9 cellular contexts compared by ENCODE assay signal in the genomic region with DNA sequence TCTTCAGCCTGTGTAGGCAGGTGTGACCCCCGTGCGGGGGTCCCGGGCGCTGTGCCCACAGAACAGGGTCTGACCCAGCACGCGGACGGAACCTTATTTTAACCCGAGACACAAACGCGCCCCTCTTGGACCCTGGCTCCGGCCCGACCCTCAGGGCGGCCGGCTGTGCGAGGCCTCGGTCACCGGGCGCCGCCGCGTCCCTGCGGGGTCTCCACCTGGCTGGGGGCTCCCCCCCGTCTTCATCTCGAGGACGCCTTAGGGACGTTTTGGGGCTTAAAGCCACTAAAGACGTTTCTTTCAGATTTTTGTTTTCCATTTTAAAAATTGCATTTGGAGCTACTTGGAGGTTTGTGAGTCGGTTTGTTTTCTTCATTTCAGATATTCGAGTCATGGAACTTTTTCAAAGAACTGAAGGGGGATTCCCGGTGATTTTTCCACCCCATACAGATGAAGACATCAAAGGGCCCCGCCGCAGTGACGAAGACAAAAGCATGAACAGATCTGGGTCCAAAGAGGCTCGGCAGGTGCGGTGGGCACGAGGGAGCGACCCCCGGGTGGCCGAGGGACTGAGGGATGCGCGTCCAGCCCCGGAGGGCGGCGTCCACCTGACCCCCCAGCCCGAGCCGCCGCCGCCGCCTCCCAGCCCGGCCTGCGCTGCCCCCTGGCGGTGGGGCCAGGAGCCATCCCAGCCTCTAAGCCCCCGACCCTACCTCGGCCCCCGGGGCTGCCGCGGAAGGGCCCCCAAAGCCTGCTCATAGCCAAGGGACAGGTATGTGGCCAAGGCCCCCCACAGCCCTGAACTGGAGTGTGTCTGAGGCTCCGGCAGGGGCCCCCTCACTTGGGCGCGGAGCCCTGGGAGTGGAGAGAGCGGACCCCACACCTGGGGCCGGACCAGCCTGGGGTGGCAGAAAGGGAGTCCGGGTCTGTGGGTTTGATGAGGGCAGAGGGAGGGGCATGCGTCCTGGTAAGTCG. TPM values are rescaled to one million over a fixed set of nuclear protein-coding genes. Genes with fewer than 3 reads are reported as not detected.
DNase-seq lines count a peak whose midpoint lies in the region; ATAC-seq and TF ChIP-seq lines count a peak whose summit lies in the region.
"Had no signal": no experiment of that assay in that cellular context is flagged by ENCODE, and none has a peak within 500 bp of the region (broad histone marks: within the 10 kb centered on the region; RNA-seq: fewer than 3 reads in every experiment).

No MANE protein-coding gene starts in this region.

- H3K27ac Mint-ChIP-seq in activated naive CD8-positive, alpha-beta T cell treated with anti-CD3 and anti-CD28 coated beads for 36 hours: peak overlapping the region; percentile 96

- H3K9me3 Mint-ChIP-seq in activated naive CD8-positive, alpha-beta T cell treated with anti-CD3 and anti-CD28 coated beads for 36 hours: no peaks in the 10 kb centered on the region

- DNase-seq in GM13977 (ENCODE audit: low spot score) (peak; percentile 89), T follicular helper cell (ENCODE audit: low read depth) (peak; percentile 77), left colon (peak in 1 of 2 donors; percentile 55), SW480 (ENCODE audit: low spot score) (no peak), MV-4-11 (lab: John Stamatoyannopoulos, UW) (no peak), NCI-H2029 (lab: John Stamatoyannopoulos, UW) (no peak)
- DNase-seq in activated naive CD8-positive, alpha-beta T cell treated with anti-CD3 and anti-CD28 coated beads for 36 hours: peak; percentile 82
- peak; percentile 65 to 66 for DNase-seq in stimulated activated CD8-positive, alpha-beta memory T cell treated with anti-CD3 and anti-CD28 coated beads, Interleukin-15, amount 100 ng/mL, for 48 hours (ENCODE audit: low read depth in 2 of 2)

- peaks cover 28% of the 10 kb centered on the region for H3K4me1 Mint-ChIP-seq in activated naive CD8-positive, alpha-beta T cell treated with anti-CD3 and anti-CD28 coated beads for 36 hours

- ATAC-seq in left colon: peak; percentile 16

- intact Hi-C loops in left colon (cut with DNase I, micrococcal nuclease): loop anchor here (10.0 kb wide), 1 partner anchor 86 kb away; no protein-coding TSS in a partner anchor

- peak; percentile 91 for TF ChIP-seq CTCF in GM13977 (IDR thresholded peaks at IDR 0.05; ENCODE audit: extremely low read depth, insufficient read depth, missing control alignments)

- in situ Hi-C loops in GM13977 (cut with MboI; ENCODE audit: low pct_unique_long_range_greater_than_20kb, low sequenced_read_pairs, unreplicated experiment): no loop called here

- peaks cover 9% of the 10 kb centered on the region for H3K36me3 Mint-ChIP-seq in activated naive CD8-positive, alpha-beta T cell treated with anti-CD3 and anti-CD28 coated beads for 36 hours

- no peaks in the 10 kb centered on the region for H3K27me3 Mint-ChIP-seq in activated naive CD8-positive, alpha-beta T cell treated with anti-CD3 and anti-CD28 coated beads for 36 hours

- peak overlapping the region; percentile 84 for H3K4me3 Mint-ChIP-seq in activated naive CD8-positive, alpha-beta T cell treated with anti-CD3 and anti-CD28 coated beads for 36 hours

RNA-seq across cellular contexts. Expression of a gene that starts 3.8 kb away (rescaled TPM):
- total RNA-seq in activated naive CD8-positive, alpha-beta T cell treated with anti-CD3 and anti-CD28 coated beads for 36 hours: 100 to 1,000 TPM; 291 to 293 TPM
- total RNA-seq in left colon: 10 to 100 TPM in 1 of 2 donors, 1 to 10 TPM in 1; 5.2 to 10.0 TPM

RNA-seq across cellular contexts. Expression of a gene that starts 12.3 kb away (rescaled TPM):
- under 1 TPM; 0.72 to 0.74 TPM for total RNA-seq in activated naive CD8-positive, alpha-beta T cell treated with anti-CD3 and anti-CD28 coated beads for 36 hours
- 100 to 1,000 TPM in 1 of 2 donors, 10 to 100 TPM in 1; 78.5 to 127 TPM for total RNA-seq in left colon

RNA-seq across cellular contexts. Expression of a gene that starts 37.8 kb away (rescaled TPM):
- total RNA-seq in activated naive CD8-positive, alpha-beta T cell treated with anti-CD3 and anti-CD28 coated beads for 36 hours: under 1 TPM; 0.10 to 0.23 TPM
- not detected for total RNA-seq in left colon
- total RNA-seq: activated CD8-positive, alpha-beta memory T cell treated with anti-CD3 and anti-CD28 coated beads for 36 hours had no signal

RNA-seq across cellular contexts. Expression of a gene that starts 47.7 kb away (rescaled TPM):
- total RNA-seq in activated naive CD8-positive, alpha-beta T cell treated with anti-CD3 and anti-CD28 coated beads for 36 hours: 100 to 1,000 TPM; 110 to 115 TPM
- total RNA-seq in left colon: 100 to 1,000 TPM; 165 to 166 TPM

RNA-seq across cellular contexts. Expression of a gene that starts 50.3 kb away (rescaled TPM):
- total RNA-seq in activated naive CD8-positive, alpha-beta T cell treated with anti-CD3 and anti-CD28 coated beads for 36 hours: not detected
- not detected for total RNA-seq in left colon
- total RNA-seq: activated CD8-positive, alpha-beta memory T cell treated with anti-CD3 and anti-CD28 coated beads for 36 hours had no signal

Comparison
In these comparisons a context has a peak if more than half of its experiments do, and no peak if none do; other contexts are left out.
1. DNase-seq: peak in GM13977 (single experiment), T follicular helper cell (single experiment), activated naive CD8-positive, alpha-beta T cell treated with anti-CD3 and anti-CD28 coated beads for 36 hours (single experiment) and stimulated activated CD8-positive, alpha-beta memory T cell treated with anti-CD3 and anti-CD28 coated beads, Interleukin-15, amount 100 ng/mL, for 48 hours (2 of 2); none in SW480 (single experiment), MV-4-11 (single experiment) and NCI-H2029 (single experiment).
2. RNA of a gene that starts 3.8 kb away (total RNA-seq): 291 to 293 TPM in activated naive CD8-positive, alpha-beta T cell treated with anti-CD3 and anti-CD28 coated beads for 36 hours; 5.2 to 10.0 TPM in left colon; every median in the first group is over 10 times any median in the second.
3. RNA of a gene that starts 12.3 kb away (total RNA-seq): 78.5 to 127 TPM in left colon; 0.72 to 0.74 TPM in activated naive CD8-positive, alpha-beta T cell treated with anti-CD3 and anti-CD28 coated beads for 36 hours; every median in the first group is over 10 times any median in the second.